26 cellular contexts compared by ENCODE assay signal in the genomic region with DNA sequence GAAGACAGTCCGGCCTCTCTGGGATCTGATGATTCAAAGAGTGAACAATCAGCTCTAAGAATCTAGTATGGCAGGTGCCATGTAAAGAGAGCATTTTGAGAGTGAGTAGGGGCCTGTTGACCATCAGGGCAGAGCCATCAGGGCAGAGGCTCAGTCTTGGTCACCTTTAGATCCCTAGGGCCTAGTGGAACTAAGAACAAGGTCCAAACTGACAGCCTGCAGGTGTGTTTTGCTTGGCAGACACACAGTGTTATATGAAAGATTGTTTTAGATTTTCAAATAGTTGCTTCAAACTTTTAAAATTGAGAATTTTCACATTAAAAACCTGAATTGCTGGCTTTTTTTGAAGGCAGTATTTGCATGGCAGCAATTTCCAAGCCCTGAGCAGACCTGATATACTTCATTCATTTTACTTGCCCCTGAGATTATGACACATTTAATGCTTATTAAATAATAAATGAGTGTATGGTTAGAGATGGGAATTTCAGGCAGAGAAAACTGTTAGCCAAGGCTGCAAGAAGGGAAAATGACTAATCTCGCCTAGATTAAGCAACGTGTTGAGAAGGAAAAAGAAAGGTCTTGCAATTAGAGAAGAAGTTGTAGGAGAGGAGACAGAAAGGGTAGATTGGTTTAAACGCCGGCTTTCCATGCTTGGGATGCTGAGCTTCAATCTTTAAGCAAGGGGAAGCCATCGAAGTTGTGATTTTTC.
DNase-seq lines count a peak whose midpoint lies in the region; FAIRE-seq and TF ChIP-seq lines count a peak whose summit lies in the region.
"Had no signal": no experiment of that assay in that cellular context is flagged by ENCODE, and none has a peak within 500 bp of the region (broad histone marks: within the 10 kb centered on the region; RNA-seq: fewer than 3 reads in every experiment).

No MANE protein-coding gene starts in this region.

- no peak for FAIRE-seq in astrocyte (lab: Jason Lieb, UNC)
- FAIRE-seq: endometrium, GM12878 had no signal

- intact Hi-C loops in activated naive CD4-positive, alpha-beta T cell treated with anti-CD3 and anti-CD28 coated beads for 36 hours (cut with micrococcal nuclease) = no loop called here

- no peaks in the 10 kb centered on the region for H3K4me1 ChIP-seq in astrocyte (ENCODE audit: insufficient read depth, low read length)
- peaks cover 18% of the 10 kb centered on the region for H3K4me1 ChIP-seq in suprapubic skin

- H3K27me3 Mint-ChIP-seq in activated naive CD4-positive, alpha-beta T cell treated with anti-CD3 and anti-CD28 coated beads, Interleukin-2, amount 50 U/mL, for 24 hours = peaks cover 6% of the 10 kb centered on the region
- H3K27me3 Mint-ChIP-seq in activated naive CD4-positive, alpha-beta T cell treated with anti-CD3 and anti-CD28 coated beads for 36 hours (ENCODE audit: low read depth) = peaks cover 2% of the 10 kb centered on the region
- H3K27me3 Mint-ChIP-seq in astrocyte (ENCODE audit: low read depth, unreplicated experiment) (no peaks in the 10 kb centered on the region), glutamatergic neuron (ENCODE audit: unreplicated experiment) (no peaks in the 10 kb centered on the region)
- H3K27me3 Mint-ChIP-seq: activated B cell treated with CpG ODN at 0.5 μM for 24 hours had no signal

- CTCF ChIA-PET in activated naive CD4-positive, alpha-beta T cell treated with anti-CD3 and anti-CD28 coated beads for 36 hours (lab: Charles Lee) = interaction anchor here (0.6 to 4.1 kb wide), 7 partner anchors 24 to 316 kb away, joined by 3 to 30 read pairs (median 3); no protein-coding TSS in a partner anchor

- no peak for DNase-seq in activated naive CD4-positive, alpha-beta T cell treated with anti-CD3 and anti-CD28 coated beads for 36 hours
- no peak for DNase-seq in astrocyte (ENCODE audit: low read depth)
- DNase-seq in fibroblast of the aortic adventitia (ENCODE audit: low read depth) = peak; percentile 72
- DNase-seq in suprapubic skin (ENCODE audit: low spot score in 2 of 2) = no peak
- no peak for DNase-seq in GM20000 (ENCODE audit: low spot score)
- DNase-seq in glutamatergic neuron = no peak
- no peak for DNase-seq in activated gamma-delta T cell (lab: John Stamatoyannopoulos, UW)
- DNase-seq: activated B cell treated with CpG ODN at 0.5 μM for 24 hours; activated CD4-positive, alpha-beta memory T cell treated with anti-CD3 and anti-CD28 coated beads, Interleukin-2, amount 10 ng/mL, durations not matched to agents 7 days and 5 days; activated naive CD4-positive, alpha-beta T cell treated with anti-CD3 and anti-CD28 coated beads, Interleukin-2, amount 50 U/mL, for 16 hours; activated T-cell treated with anti-CD3 and anti-CD28 coated beads, Interleukin-2, amount 50 U/mL, for 1 hour; C1 segment of cervical spinal cord; DMS 273 treated with DMSO at 0.1 percent for 48 hours; GDM1; NCI-H1105; NCI-H510A treated with DMSO at 0.1 percent for 48 hours; Right ventricle myocardium superior; stimulated activated CD4-positive, alpha-beta T cell treated with anti-CD3 and anti-CD28 coated beads, Interleukin-12 subunit alpha, Interleukin-12 subunit beta, amount 100 ng/mL, for 4 hours; stimulated activated CD8-positive, alpha-beta memory T cell treated with anti-CD3 and anti-CD28 coated beads, Interleukin-4, amount 100 ng/mL, for 48 hours; substantia nigra had no signal

- H3K27me3 ChIP-seq in astrocyte (ENCODE audit: insufficient read depth, low read length) (no peaks in the 10 kb centered on the region), suprapubic skin (no peaks in the 10 kb centered on the region)
- H3K27me3 ChIP-seq: gastroesophageal sphincter, vagina had no signal

- H3K9me3 ChIP-seq in astrocyte (ENCODE audit: insufficient read depth, low read depth, low read length) (no peaks in the 10 kb centered on the region), suprapubic skin (no peaks in the 10 kb centered on the region)
- H3K9me3 ChIP-seq: gastroesophageal sphincter, vagina had no signal

- H3K36me3 ChIP-seq in astrocyte (ENCODE audit: insufficient read depth, low read length) = no peaks in the 10 kb centered on the region
- no peaks in the 10 kb centered on the region for H3K36me3 ChIP-seq in suprapubic skin
- H3K36me3 ChIP-seq: gastroesophageal sphincter, vagina had no signal

- no peak overlapping the region for H2AFZ ChIP-seq in astrocyte (ENCODE audit: low read depth, low read length)

- no peaks in the 10 kb centered on the region for H3K4me1 Mint-ChIP-seq in activated naive CD4-positive, alpha-beta T cell treated with anti-CD3 and anti-CD28 coated beads, Interleukin-2, amount 50 U/mL, for 24 hours
- H3K4me1 Mint-ChIP-seq in activated naive CD4-positive, alpha-beta T cell treated with anti-CD3 and anti-CD28 coated beads for 36 hours (ENCODE audit: low read depth) = no peaks in the 10 kb centered on the region
- H3K4me1 Mint-ChIP-seq in astrocyte (ENCODE audit: low read depth, unreplicated experiment) (peaks cover 4% of the 10 kb centered on the region), glutamatergic neuron (ENCODE audit: low read depth, unreplicated experiment) (peaks cover 9% of the 10 kb centered on the region)
- H3K4me1 Mint-ChIP-seq: activated B cell treated with CpG ODN at 0.5 μM for 24 hours; activated CD4-positive, alpha-beta memory T cell treated with anti-CD3 and anti-CD28 coated beads, Interleukin-2, amount 10 ng/mL, durations not matched to agents 7 days and 5 days had no signal

- TF ChIP-seq POLR2A in suprapubic skin (IDR thresholded peaks at IDR 0.05) = no peak

- TF ChIP-seq CTCF in astrocyte (IDR thresholded peaks at IDR 0.05; ENCODE audit: insufficient read depth, low read depth, low read length) = no peak
- no peak for TF ChIP-seq CTCF in fibroblast of the aortic adventitia (IDR thresholded peaks at IDR 0.05; ENCODE audit: insufficient read depth, low read length)
- no peak for TF ChIP-seq CTCF in suprapubic skin (IDR thresholded peaks at IDR 0.05)
- TF ChIP-seq CTCF in GM20000 (IDR thresholded peaks at IDR 0.05; ENCODE audit: extremely low read depth, missing control alignments) = no peak
- TF ChIP-seq CTCF in glutamatergic neuron (IDR thresholded peaks at IDR 0.05; ENCODE audit: partially characterized antibody, unreplicated experiment) = no peak

- no peak overlapping the region for H3K9ac ChIP-seq in astrocyte (ENCODE audit: low read length)

- no peak for TF ChIP-seq EP300 in suprapubic skin (IDR thresholded peaks at IDR 0.05)

- H3K4me2 ChIP-seq in astrocyte (ENCODE audit: low read length) = no peak overlapping the region

- H3K27ac ChIP-seq in astrocyte (ENCODE audit: low read depth, low read length) (no peak overlapping the region), suprapubic skin (peak overlapping the region; percentile 5)
- H3K27ac ChIP-seq: coronary artery, vagina had no signal

- no peak overlapping the region for H3K4me3 Mint-ChIP-seq in activated naive CD4-positive, alpha-beta T cell treated with anti-CD3 and anti-CD28 coated beads, Interleukin-2, amount 50 U/mL, for 24 hours
- H3K4me3 Mint-ChIP-seq in activated naive CD4-positive, alpha-beta T cell treated with anti-CD3 and anti-CD28 coated beads for 36 hours = no peak overlapping the region
- H3K4me3 Mint-ChIP-seq in astrocyte (ENCODE audit: unreplicated experiment) = no peak overlapping the region
- H3K4me3 Mint-ChIP-seq in glutamatergic neuron (ENCODE audit: unreplicated experiment) = no peak overlapping the region
- H3K4me3 Mint-ChIP-seq: activated B cell treated with CpG ODN at 0.5 μM for 24 hours; activated CD4-positive, alpha-beta memory T cell treated with anti-CD3 and anti-CD28 coated beads, Interleukin-2, amount 10 ng/mL, durations not matched to agents 7 days and 5 days had no signal

- H3K79me2 ChIP-seq in astrocyte (ENCODE audit: insufficient read depth, low read length) = no peaks in the 10 kb centered on the region

- H3K9me3 Mint-ChIP-seq in activated naive CD4-positive, alpha-beta T cell treated with anti-CD3 and anti-CD28 coated beads, Interleukin-2, amount 50 U/mL, for 24 hours = no peaks in the 10 kb centered on the region
- H3K9me3 Mint-ChIP-seq in activated naive CD4-positive, alpha-beta T cell treated with anti-CD3 and anti-CD28 coated beads for 36 hours = no peaks in the 10 kb centered on the region
- H3K9me3 Mint-ChIP-seq in astrocyte (ENCODE audit: unreplicated experiment) (peaks cover 8% of the 10 kb centered on the region), glutamatergic neuron (ENCODE audit: unreplicated experiment) (peaks cover 2% of the 10 kb centered on the region)

- H3K4me3 ChIP-seq in astrocyte (ENCODE audit: insufficient read depth, low read depth, low read length) (no peak overlapping the region), fibroblast of the aortic adventitia (ENCODE audit: low read depth, low read length) (no peak overlapping the region), suprapubic skin (no peak overlapping the region)
- H3K4me3 ChIP-seq: coronary artery, gastroesophageal sphincter, GM12878, vagina had no signal

- WGBS in suprapubic skin = 76% methylated on average over 6 of the region's 6 CpGs

- no peaks in the 10 kb centered on the region for H4K20me1 ChIP-seq in astrocyte (ENCODE audit: insufficient read depth, low read length)

- H3K27ac Mint-ChIP-seq in activated naive CD4-positive, alpha-beta T cell treated with anti-CD3 and anti-CD28 coated beads, Interleukin-2, amount 50 U/mL, for 24 hours = peak overlapping the region; percentile 2
- H3K27ac Mint-ChIP-seq in activated naive CD4-positive, alpha-beta T cell treated with anti-CD3 and anti-CD28 coated beads for 36 hours = no peak overlapping the region
- H3K27ac Mint-ChIP-seq in astrocyte (ENCODE audit: unreplicated experiment) = peak overlapping the region; percentile 13
- no peak overlapping the region for H3K27ac Mint-ChIP-seq in glutamatergic neuron (ENCODE audit: unreplicated experiment)
- H3K27ac Mint-ChIP-seq: activated B cell treated with CpG ODN at 0.5 μM for 24 hours; activated CD4-positive, alpha-beta memory T cell treated with anti-CD3 and anti-CD28 coated beads, Interleukin-2, amount 10 ng/mL, durations not matched to agents 7 days and 5 days had no signal

- H3K36me3 Mint-ChIP-seq in activated naive CD4-positive, alpha-beta T cell treated with anti-CD3 and anti-CD28 coated beads, Interleukin-2, amount 50 U/mL, for 24 hours = no peaks in the 10 kb centered on the region
- H3K36me3 Mint-ChIP-seq in activated naive CD4-positive, alpha-beta T cell treated with anti-CD3 and anti-CD28 coated beads for 36 hours (ENCODE audit: low read depth) = no peaks in the 10 kb centered on the region
- H3K36me3 Mint-ChIP-seq in astrocyte (ENCODE audit: low read depth, unreplicated experiment) (no peaks in the 10 kb centered on the region), glutamatergic neuron (ENCODE audit: unreplicated experiment) (peaks cover 7% of the 10 kb centered on the region)

Comparison
In these comparisons a context has a peak if more than half of its experiments do, and no peak if none do; other contexts are left out.
1. H3K27ac Mint-ChIP-seq: peak in activated naive CD4-positive, alpha-beta T cell treated with anti-CD3 and anti-CD28 coated beads, Interleukin-2, amount 50 U/mL, for 24 hours (single experiment) and astrocyte (single experiment); none in activated naive CD4-positive, alpha-beta T cell treated with anti-CD3 and anti-CD28 coated beads for 36 hours (single experiment) and glutamatergic neuron (single experiment).